In the genomic region with DNA sequence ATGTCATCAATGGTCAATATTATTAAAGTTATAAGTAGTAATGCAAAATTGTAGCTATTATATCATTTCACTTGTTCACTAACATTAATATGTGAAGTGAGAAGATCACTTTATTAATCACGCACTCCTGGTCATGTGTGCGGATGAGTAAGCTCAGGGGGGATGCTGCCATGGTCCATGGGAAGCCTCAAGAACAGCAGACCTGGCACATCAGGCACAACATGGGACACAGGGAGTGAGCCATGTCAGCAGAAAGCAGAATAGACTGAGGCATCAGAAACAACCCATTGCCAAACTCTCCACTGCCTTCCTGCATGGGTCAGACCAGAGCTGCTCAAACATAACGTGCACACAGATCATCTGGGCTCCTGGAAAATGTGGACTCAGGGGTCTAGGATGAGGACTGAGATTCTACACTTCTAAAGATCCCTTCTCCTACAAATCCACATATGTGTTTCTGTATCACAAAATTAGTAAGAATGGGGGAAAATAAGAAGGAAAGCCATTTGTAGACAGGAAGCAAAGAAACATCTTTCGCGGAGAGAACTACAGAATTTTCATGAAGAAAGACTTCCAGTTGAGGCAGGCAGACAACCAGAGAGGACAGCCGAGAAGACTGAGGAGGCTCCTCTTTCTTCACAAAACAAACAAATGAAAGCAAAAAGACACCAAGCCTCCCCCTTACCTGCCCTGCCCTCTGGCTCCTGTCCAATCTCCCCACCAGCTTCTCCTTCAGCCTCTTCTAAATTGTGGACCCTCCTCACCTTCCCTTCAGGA, we compare ENCODE assay signal across 14 cellular contexts.
A peak's percentile ranks its signal among the peaks of the same experiment; 100 is the strongest.
DNase-seq lines count a peak whose midpoint lies in the region; ATAC-seq and TF ChIP-seq lines count a peak whose summit lies in the region.
"Had no signal": no experiment of that assay in that cellular context is flagged by ENCODE, and none has a peak within 500 bp of the region (broad histone marks: within the 10 kb centered on the region; RNA-seq: fewer than 3 reads in every experiment).

No MANE protein-coding gene starts in this region.

- H3K4me1 ChIP-seq in parathyroid adenoma (peaks cover 61% of the 10 kb centered on the region), BE2C (no peaks in the 10 kb centered on the region)

- H2AFZ ChIP-seq in parathyroid adenoma = peak overlapping the region; percentile 70

- TF ChIP-seq CTCF in 22Rv1 (IDR thresholded peaks at IDR 0.05) (no peak), parathyroid adenoma (IDR thresholded peaks at IDR 0.05) (no peak), BE2C (IDR thresholded peaks at IDR 0.05; ENCODE audit: low read depth, low read length) (no peak)

- peak overlapping the region; percentile 13 for H3K4me2 ChIP-seq in parathyroid adenoma (ENCODE audit: low read length)
- H3K4me2 ChIP-seq: KMS-11 had no signal

- H3K4me3 ChIP-seq in parathyroid adenoma (ENCODE audit: low read depth, low read length) (no peak overlapping the region), BE2C (ENCODE audit: low read depth, low read length) (no peak overlapping the region)

- H3K9ac ChIP-seq in parathyroid adenoma = no peak overlapping the region
- H3K9ac ChIP-seq: KMS-11 had no signal

- H3K27me3 ChIP-seq in parathyroid adenoma (ENCODE audit: control insufficient read depth, insufficient read depth, low read length) = no peaks in the 10 kb centered on the region
- H3K27me3 ChIP-seq in BE2C = peaks cover 28% of the 10 kb centered on the region

- H3K27ac ChIP-seq in 22Rv1 (peak overlapping the region; percentile 74), parathyroid adenoma (peak overlapping the region; percentile 98)
- H3K27ac ChIP-seq: KMS-11 had no signal

- no peaks in the 10 kb centered on the region for H3K79me2 ChIP-seq in parathyroid adenoma

- DNase-seq in DMS53 treated with DMSO at 0.1 percent for 48 hours (lab: John Stamatoyannopoulos, UW; ENCODE audit: unreplicated experiment) (peak; percentile 50), glomerular visceral epithelial cell (ENCODE audit: extremely low spot score) (peak; percentile 43), BE2C (no peak), COLO829 (ENCODE audit: low spot score) (no peak)
- DNase-seq: CD4-positive, alpha-beta memory T cell; H9; NCI-H1092; NCI-H1694 treated with DMSO at 0.1 percent for 48 hours; NCI-H82; SIG-M5 had no signal

- no peaks in the 10 kb centered on the region for H3K36me3 ChIP-seq in parathyroid adenoma (ENCODE audit: control insufficient read depth, insufficient read depth, low read length)
- H3K36me3 ChIP-seq in BE2C = no peaks in the 10 kb centered on the region

- H3K9me3 ChIP-seq in parathyroid adenoma (ENCODE audit: control insufficient read depth, low read length) (no peaks in the 10 kb centered on the region), BE2C (no peaks in the 10 kb centered on the region)

- no peak for ATAC-seq in GM21390 (IDR thresholded peaks at IDR 0.05; ENCODE audit: unreplicated experiment)

Comparison
In these comparisons a context has a peak if more than half of its experiments do, and no peak if none do; other contexts are left out.
1. DNase-seq: peak in DMS53 treated with DMSO at 0.1 percent for 48 hours (single experiment) and glomerular visceral epithelial cell (single experiment); none in BE2C (single experiment) and COLO829 (single experiment).